Comparison of ENCODE assay signal across 9 cellular contexts in genomic region chr9:76369583-76369982, GRCh38. TPM values are rescaled to one million over a fixed set of nuclear protein-coding genes. Genes with fewer than 3 reads are reported as not detected.
DNase-seq lines count a peak whose midpoint lies in the region; ATAC-seq and TF ChIP-seq lines count a peak whose summit lies in the region.
"Had no signal": no experiment of that assay in that cellular context is flagged by ENCODE, and none has a peak within 500 bp of the region (broad histone marks: within the 10 kb centered on the region; RNA-seq: fewer than 3 reads in every experiment).

No MANE protein-coding gene starts in this region.

- no peak for TF ChIP-seq CTCF in kidney epithelial cell (IDR thresholded peaks at IDR 0.05; ENCODE audit: insufficient read depth, low read length, poor library complexity, severe bottlenecking)
- no peak for TF ChIP-seq CTCF in smooth muscle cell (IDR thresholded peaks at IDR 0.05; ENCODE audit: borderline replicate concordance, insufficient read depth, poor library complexity, severe bottlenecking)
- TF ChIP-seq CTCF in omental fat pad (IDR thresholded peaks at IDR 0.05) = no peak

- ATAC-seq in HG03378 (IDR thresholded peaks at IDR 0.05; ENCODE audit: unreplicated experiment) (peak; percentile 73), omental fat pad (ENCODE audit: low FRiP score) (no peak)

- no peaks in the 10 kb centered on the region for H4K20me1 ChIP-seq in smooth muscle cell (ENCODE audit: low read depth)

- no peaks in the 10 kb centered on the region for H3K79me2 ChIP-seq in smooth muscle cell (ENCODE audit: low read depth)

- no peaks in the 10 kb centered on the region for H3F3A ChIP-seq in smooth muscle cell (ENCODE audit: low read depth)

- no peak overlapping the region for H3K4me2 ChIP-seq in smooth muscle cell

- H3K9me3 ChIP-seq in smooth muscle cell (replicated peaks; ENCODE audit: low read depth) = no peaks in the 10 kb centered on the region

- WGBS in smooth muscle cell (ENCODE audit: low lambda C conversion rate) = 61% methylated on average over 4 of the region's 4 CpGs

- no peak overlapping the region for H3K27ac ChIP-seq in smooth muscle cell (ENCODE audit: low read depth)

- H3K4me3 ChIP-seq in kidney epithelial cell (ENCODE audit: low read depth, low read length) (no peak overlapping the region), smooth muscle cell (no peak overlapping the region)

- no peak overlapping the region for H2AFZ ChIP-seq in smooth muscle cell (ENCODE audit: low read depth)

- DNase-seq in DMS79 treated with DMSO at 0.1 percent for 48 hours (lab: John Stamatoyannopoulos, UW) (peak; percentile 81), NCI-H82 treated with DMSO at 0.1 percent for 48 hours (lab: John Stamatoyannopoulos, UW; ENCODE audit: unreplicated experiment) (peak; percentile 93), kidney epithelial cell (ENCODE audit: low read depth) (peak; percentile 80), Kasumi-1 (lab: John Stamatoyannopoulos, UW) (no peak), smooth muscle cell (lab: John Stamatoyannopoulos, UW; ENCODE audit: unreplicated experiment) (no peak), omental fat pad (ENCODE audit: low spot score) (no peak)
- no peak for DNase-seq in NK-92 treated with Interleukin-12 subunit alpha and Interleukin-12 subunit beta, amount 100 ng/mL, for 24 hours (lab: John Stamatoyannopoulos, UW)
- DNase-seq: hypothalamus had no signal

- H3K9ac ChIP-seq in smooth muscle cell (ENCODE audit: low read depth) = no peak overlapping the region

- H3K4me1 ChIP-seq in smooth muscle cell (ENCODE audit: low read depth) = peaks cover 7% of the 10 kb centered on the region

- H3K36me3 ChIP-seq in kidney epithelial cell (ENCODE audit: control insufficient read depth, insufficient read depth, low read length) (no peaks in the 10 kb centered on the region), smooth muscle cell (ENCODE audit: low read depth) (no peaks in the 10 kb centered on the region)

- H3K27me3 ChIP-seq in kidney epithelial cell (ENCODE audit: control insufficient read depth, insufficient read depth, low read length) (no peaks in the 10 kb centered on the region), smooth muscle cell (ENCODE audit: low read depth) (no peaks in the 10 kb centered on the region)

RNA-seq across cellular contexts. Expression of gene RFK, which starts 24.6 kb away (rescaled TPM):
- total RNA-seq in kidney epithelial cell (38.0 and 49.2 TPM in 2 replicates), smooth muscle cell (22.8 and 25.2 TPM in 2 replicates), omental fat pad (10 to 100 TPM; 15.0 to 28.7 (median 19.2) TPM)
- 14.2 and 18.3 TPM in 2 replicates for polyA plus RNA-seq in smooth muscle cell

Comparison
In these comparisons a context has a peak if more than half of its experiments do, and no peak if none do; other contexts are left out.
1. DNase-seq: peak in DMS79 treated with DMSO at 0.1 percent for 48 hours (single experiment), NCI-H82 treated with DMSO at 0.1 percent for 48 hours (single experiment) and kidney epithelial cell (single experiment); none in Kasumi-1 (0 of 2), smooth muscle cell (single experiment), omental fat pad (single experiment) and NK-92 treated with Interleukin-12 subunit alpha and Interleukin-12 subunit beta, amount 100 ng/mL, for 24 hours (single experiment).